1 cellular context compared by ENCODE assay signal in genomic region chr1:191839891-191840290, GRCh38.
TF ChIP-seq lines count a peak whose summit lies in the region.

No MANE protein-coding gene starts in this region.

TF ChIP-seq in H1, 55 proteins besides CTCF, POLR2A, EP300 and RAD21 (continued from another document):
- TF ChIP-seq ATF2 (IDR thresholded peaks at IDR 0.05; ENCODE audit: low read length), result no peak
- TF ChIP-seq USF2 (IDR thresholded peaks at IDR 0.05; ENCODE audit: low read length), result no peak
- TF ChIP-seq SRF (IDR thresholded peaks at IDR 0.05; ENCODE audit: low read depth, low read length), result no peak
- no peak for TF ChIP-seq SUZ12 (IDR thresholded peaks at IDR 0.05; ENCODE audit: low read length)
- no peak for TF ChIP-seq PHF8 (conservative IDR thresholded peaks at IDR 0.05; ENCODE audit: low read depth, low read length)
- TF ChIP-seq SP2 (IDR thresholded peaks at IDR 0.05; ENCODE audit: low read length), result no peak
- no peak for TF ChIP-seq CBX8 (IDR thresholded peaks at IDR 0.05; ENCODE audit: borderline replicate concordance, low read depth, low read length)
- no peak for TF ChIP-seq SP4 (IDR thresholded peaks at IDR 0.05; ENCODE audit: low read length)
- no peak for TF ChIP-seq TBP (IDR thresholded peaks at IDR 0.05; ENCODE audit: low read depth, low read length)
TF ChIP-seq in H1: peak in this region for 0.
